ENCODE assay signal across 12 cellular contexts in genomic region chr3:152315623-152316022, GRCh38. TPM values are rescaled to one million over a fixed set of nuclear protein-coding genes. Genes with fewer than 3 reads are reported as not detected.
DNase-seq lines count a peak whose midpoint lies in the region; ATAC-seq and TF ChIP-seq lines count a peak whose summit lies in the region.
"Had no signal": no experiment of that assay in that cellular context is flagged by ENCODE, and none has a peak within 500 bp of the region (broad histone marks: within the 10 kb centered on the region; RNA-seq: fewer than 3 reads in every experiment).

No MANE protein-coding gene starts in this region.

- no peak for DNase-seq in CD8-positive, alpha-beta memory T cell
- DNase-seq in activated CD4-positive, alpha-beta memory T cell treated with anti-CD3 and anti-CD28 coated beads for 36 hours: peak; percentile 39
- peak; percentile 60 for DNase-seq in fibroblast of the aortic adventitia (ENCODE audit: low read depth)
- DNase-seq in osteoblast (ENCODE audit: insufficient read length, low spot score, missing footprints): no peak
- no peak for DNase-seq in mesenchymal stem cell
- no peak for DNase-seq in Karpas-422
- DNase-seq: KBM-7, NCI-H2029 treated with DMSO at 0.1 percent for 48 hours, ovary had no signal

- no peaks in the 10 kb centered on the region for H3K27me3 Mint-ChIP-seq in CD8-positive, alpha-beta memory T cell
- H3K27me3 Mint-ChIP-seq in activated CD4-positive, alpha-beta memory T cell treated with anti-CD3 and anti-CD28 coated beads for 36 hours: no peaks in the 10 kb centered on the region

- H3K27me3 ChIP-seq in CD8-positive, alpha-beta memory T cell (ENCODE audit: insufficient read depth, low read length, poor library complexity, severe bottlenecking): no peaks in the 10 kb centered on the region
- H3K27me3 ChIP-seq in osteoblast (ENCODE audit: insufficient read depth, low read length): no peaks in the 10 kb centered on the region
- no peaks in the 10 kb centered on the region for H3K27me3 ChIP-seq in mesenchymal stem cell (ENCODE audit: control insufficient read depth in 1 of 2, insufficient read depth in 1 of 2, low read length in 2 of 2)
- no peaks in the 10 kb centered on the region for H3K27me3 ChIP-seq in Karpas-422 (ENCODE audit: low read length)
- H3K27me3 ChIP-seq: ovary had no signal

- H2AK5ac ChIP-seq in mesenchymal stem cell (ENCODE audit: low read length, severe bottlenecking): no peak overlapping the region

- H3K4me2 ChIP-seq in osteoblast (ENCODE audit: insufficient read depth, low read length) (no peak overlapping the region), mesenchymal stem cell (ENCODE audit: low read length, poor library complexity, severe bottlenecking) (no peak overlapping the region), Karpas-422 (ENCODE audit: low read depth, low read length, poor library complexity, severe bottlenecking) (no peak overlapping the region)

- no peaks in the 10 kb centered on the region for H3K79me1 ChIP-seq in mesenchymal stem cell (replicated peaks; ENCODE audit: low read length, poor library complexity, severe bottlenecking)

- no peak overlapping the region for H3K18ac ChIP-seq in mesenchymal stem cell (ENCODE audit: low read depth in 1 of 2, low read length in 2 of 2)

- H2AFZ ChIP-seq in osteoblast (ENCODE audit: low read length): no peak overlapping the region
- H2AFZ ChIP-seq in mesenchymal stem cell (ENCODE audit: low read depth, low read length): no peak overlapping the region
- H2AFZ ChIP-seq in Karpas-422 (ENCODE audit: low read length): no peak overlapping the region

- H3K9me2 ChIP-seq in Karpas-422 (replicated peaks; ENCODE audit: insufficient read depth, low read length): no peaks in the 10 kb centered on the region

- no peak overlapping the region for H3K4me3 ChIP-seq in CD8-positive, alpha-beta memory T cell (ENCODE audit: low read length)
- H3K4me3 ChIP-seq in fibroblast of the aortic adventitia (ENCODE audit: low read depth, low read length) (no peak overlapping the region), osteoblast (ENCODE audit: insufficient read depth, low read length) (no peak overlapping the region), mesenchymal stem cell (ENCODE audit: insufficient read depth in 1 of 2, low read depth in 1 of 2, low read length in 2 of 2) (no peak overlapping the region), Karpas-422 (ENCODE audit: low read length) (no peak overlapping the region)
- H3K4me3 ChIP-seq: ovary had no signal

- H3K9ac ChIP-seq in mesenchymal stem cell (ENCODE audit: low read length) (no peak overlapping the region), Karpas-422 (ENCODE audit: low read length) (no peak overlapping the region)

- H2BK5ac ChIP-seq in mesenchymal stem cell (ENCODE audit: low read depth, low read length, poor library complexity, severe bottlenecking): no peak overlapping the region

- no peak overlapping the region for H3K23ac ChIP-seq in mesenchymal stem cell (ENCODE audit: low read length in 2 of 2)

- peaks cover 3 to 64% (median 7%) of the 10 kb centered on the region in 3 donors for H3K36me3 Mint-ChIP-seq in CD8-positive, alpha-beta memory T cell
- H3K36me3 Mint-ChIP-seq in activated CD4-positive, alpha-beta memory T cell treated with anti-CD3 and anti-CD28 coated beads for 36 hours: peaks cover 27% of the 10 kb centered on the region

- no peak overlapping the region for H3K27ac ChIP-seq in CD8-positive, alpha-beta memory T cell (ENCODE audit: low read depth, low read length)
- H3K27ac ChIP-seq in osteoblast (ENCODE audit: low read depth, low read length) (peak overlapping the region; percentile 87), mesenchymal stem cell (ENCODE audit: low read length, poor library complexity, severe bottlenecking) (no peak overlapping the region), Karpas-422 (ENCODE audit: low read length) (no peak overlapping the region)
- H3K27ac ChIP-seq: C4-2B, ovary had no signal

- intact Hi-C loops in activated CD4-positive, alpha-beta memory T cell treated with anti-CD3 and anti-CD28 coated beads for 36 hours (cut with micrococcal nuclease): no loop called here

- no peak overlapping the region for H2BK120ac ChIP-seq in mesenchymal stem cell (ENCODE audit: low read depth, low read length)

- CTCF ChIA-PET in CD8-positive, alpha-beta memory T cell (lab: Charles Lee): interaction anchor here (2.1 kb wide), 1 partner anchor 10 kb away, joined by 6 read pairs; no protein-coding TSS in a partner anchor
- CTCF ChIA-PET in activated CD4-positive, alpha-beta memory T cell treated with anti-CD3 and anti-CD28 coated beads for 36 hours (lab: Charles Lee): interaction anchor here (0.8 kb wide), 1 partner anchor 13 kb away, joined by 3 read pairs; no protein-coding TSS in a partner anchor

- H2BK15ac ChIP-seq in mesenchymal stem cell (ENCODE audit: low read depth, poor library complexity, severe bottlenecking): no peak overlapping the region

- peaks cover 76 to 88% (median 84%) of the 10 kb centered on the region in 3 donors for H3K4me1 Mint-ChIP-seq in CD8-positive, alpha-beta memory T cell
- H3K4me1 Mint-ChIP-seq in activated CD4-positive, alpha-beta memory T cell treated with anti-CD3 and anti-CD28 coated beads for 36 hours (ENCODE audit: low read depth): peaks cover 70% of the 10 kb centered on the region

- ATAC-seq in HG02571 (IDR thresholded peaks at IDR 0.05; ENCODE audit: unreplicated experiment) (no peak), GM18498 (IDR thresholded peaks at IDR 0.05; ENCODE audit: unreplicated experiment) (no peak)

- no peak for TF ChIP-seq CTCF in fibroblast of the aortic adventitia (IDR thresholded peaks at IDR 0.05; ENCODE audit: insufficient read depth, low read length)
- no peak for TF ChIP-seq CTCF in osteoblast (IDR thresholded peaks at IDR 0.05; ENCODE audit: extremely low read depth, low read depth, low read length)

- H3K4ac ChIP-seq in mesenchymal stem cell (ENCODE audit: low read depth in 1 of 2, low read length in 2 of 2): no peak overlapping the region

- POLR2A ChIA-PET in CD8-positive, alpha-beta memory T cell (lab: Charles Lee): interaction anchor here (0.9 kb wide), 1 partner anchor 98 kb away, joined by 3 read pairs; no protein-coding TSS in a partner anchor
- POLR2A ChIA-PET in activated CD4-positive, alpha-beta memory T cell treated with anti-CD3 and anti-CD28 coated beads for 36 hours (lab: Charles Lee): interaction anchor here (0.6 to 1.0 kb wide), 3 partner anchors 8 to 1108 kb away, joined by 3 read pairs; partner anchors contain the start of gene MBNL1

- peaks cover 91% of the 10 kb centered on the region for H3K79me2 ChIP-seq in osteoblast (ENCODE audit: insufficient read depth, low read length)
- peaks cover 99% of the 10 kb centered on the region for H3K79me2 ChIP-seq in Karpas-422 (ENCODE audit: low read length)

- H3K14ac ChIP-seq in mesenchymal stem cell (ENCODE audit: low read length in 2 of 2): no peak overlapping the region

- no peaks in the 10 kb centered on the region for H3K36me3 ChIP-seq in CD8-positive, alpha-beta memory T cell (ENCODE audit: insufficient read depth, low read length)
- peaks cover 8% of the 10 kb centered on the region for H3K36me3 ChIP-seq in osteoblast (ENCODE audit: insufficient read depth, low read length)
- peaks cover 0 to 9% of the 10 kb centered on the region in 2 experiments for H3K36me3 ChIP-seq in mesenchymal stem cell (ENCODE audit: control insufficient read depth in 1 of 2, insufficient read depth in 2 of 2, low read depth in 1 of 2, low read length in 2 of 2)
- H3K36me3 ChIP-seq in Karpas-422 (ENCODE audit: insufficient read depth, low read length): peaks cover 23% of the 10 kb centered on the region; the same call in 1 of the 2 replicates
- H3K36me3 ChIP-seq: ovary had no signal

- no peak overlapping the region for H4K91ac ChIP-seq in mesenchymal stem cell (ENCODE audit: low read length)

- peak overlapping the region in 6 of 7 donors; percentile 7 to 68 (median 44) for H3K4me3 Mint-ChIP-seq in CD8-positive, alpha-beta memory T cell
- peak overlapping the region; percentile 44 for H3K4me3 Mint-ChIP-seq in activated CD4-positive, alpha-beta memory T cell treated with anti-CD3 and anti-CD28 coated beads for 36 hours

- WGBS in mesenchymal stem cell: 69% methylated on average over 2 of the region's 6 CpGs

- no peak overlapping the region for H2BK12ac ChIP-seq in mesenchymal stem cell (ENCODE audit: low read length in 2 of 2)

- H4K20me1 ChIP-seq in osteoblast (ENCODE audit: insufficient read depth, low read length) (peaks cover 36% of the 10 kb centered on the region), Karpas-422 (ENCODE audit: insufficient read depth, low read depth, low read length) (no peaks in the 10 kb centered on the region)

- no peaks in the 10 kb centered on the region for H3K9me3 ChIP-seq in CD8-positive, alpha-beta memory T cell (ENCODE audit: low read length)
- H3K9me3 ChIP-seq in osteoblast (ENCODE audit: low read depth, low read length): no peaks in the 10 kb centered on the region
- no peaks in the 10 kb centered on the region for H3K9me3 ChIP-seq in mesenchymal stem cell (ENCODE audit: control insufficient read depth, low read length)
- no peaks in the 10 kb centered on the region for H3K9me3 ChIP-seq in Karpas-422 (ENCODE audit: low read length)
- H3K9me3 ChIP-seq: ovary had no signal

- no peaks in the 10 kb centered on the region for H3K9me3 Mint-ChIP-seq in CD8-positive, alpha-beta memory T cell
- H3K9me3 Mint-ChIP-seq in activated CD4-positive, alpha-beta memory T cell treated with anti-CD3 and anti-CD28 coated beads for 36 hours: no peaks in the 10 kb centered on the region

- peak overlapping the region in 7 of 8 donors; percentile 1 to 88 (median 53) for H3K27ac Mint-ChIP-seq in CD8-positive, alpha-beta memory T cell
- H3K27ac Mint-ChIP-seq in activated CD4-positive, alpha-beta memory T cell treated with anti-CD3 and anti-CD28 coated beads for 36 hours: peak overlapping the region; percentile 67

- H3K4me1 ChIP-seq in CD8-positive, alpha-beta memory T cell (ENCODE audit: insufficient read depth, low read length): peaks cover 81% of the 10 kb centered on the region
- H3K4me1 ChIP-seq in osteoblast (ENCODE audit: insufficient read depth, low read length) (peaks cover 51% of the 10 kb centered on the region), mesenchymal stem cell (ENCODE audit: control insufficient read depth, insufficient read depth, low read depth, low read length) (no peaks in the 10 kb centered on the region), Karpas-422 (ENCODE audit: low read length) (peaks cover 44% of the 10 kb centered on the region)

- H4K8ac ChIP-seq in mesenchymal stem cell (ENCODE audit: low read length): no peak overlapping the region

RNA-seq across cellular contexts. Expression of gene MBNL1, which starts 46.9 kb away (rescaled TPM):
- total RNA-seq in CD8-positive, alpha-beta memory T cell: 100 to 1,000 TPM; 386 to 391 TPM
- polyA plus RNA-seq in CD8-positive, alpha-beta memory T cell: 303 TPM
- total RNA-seq in activated CD4-positive, alpha-beta memory T cell treated with anti-CD3 and anti-CD28 coated beads for 36 hours: 100 to 1,000 TPM; 290 to 302 TPM
- total RNA-seq in fibroblast of the aortic adventitia (ENCODE audit: low replicate concordance) (105 and 465 TPM in 2 replicates), osteoblast (483 and 545 TPM in 2 replicates)
- polyA plus RNA-seq in mesenchymal stem cell (2013, experiment 1 of 2): 85.7 TPM
- 85.2 TPM for polyA plus RNA-seq in mesenchymal stem cell (2013, experiment 2 of 2)
- 172 and 265 TPM in 2 replicates for total RNA-seq in Karpas-422 (2014; rRNA removed; shearing (Covaris generic); ENCODE audit: low replicate concordance)

Comparison
In these comparisons a context has a peak if more than half of its experiments do, and no peak if none do; other contexts are left out.
1. DNase-seq: peak in activated CD4-positive, alpha-beta memory T cell treated with anti-CD3 and anti-CD28 coated beads for 36 hours (single experiment) and fibroblast of the aortic adventitia (single experiment); none in CD8-positive, alpha-beta memory T cell (0 of 5), osteoblast (single experiment), mesenchymal stem cell (single experiment) and Karpas-422 (single experiment).